8 cellular contexts compared by ENCODE assay signal in genomic region chr10:22713853-22714523, GRCh38. TPM values are rescaled to one million over a fixed set of nuclear protein-coding genes. Genes with fewer than 3 reads are reported as not detected.
DNase-seq lines count a peak whose midpoint lies in the region; ATAC-seq and TF ChIP-seq lines count a peak whose summit lies in the region.

No MANE protein-coding gene starts in this region.

- intact Hi-C loops in vagina (cut with DNase I): loop anchor here (2.0 kb wide), 1 partner anchor 93 kb away; no protein-coding TSS in a partner anchor

- peak overlapping the region; percentile 68 for H3K9ac ChIP-seq in neural cell (ENCODE audit: low read length)

- H3K27me3 ChIP-seq in neural cell (ENCODE audit: insufficient read depth, low read depth, low read length) (no peaks in the 10 kb centered on the region), vagina (no peaks in the 10 kb centered on the region)

- peak overlapping the region; percentile 84 for H3K27ac Mint-ChIP-seq in activated CD4-positive, alpha-beta T cell treated with anti-CD3 and anti-CD28 coated beads, Interleukin-2, amount 10 ng/mL, durations not matched to agents 7 days and 5 days

- ATAC-seq in GM21825 (IDR thresholded peaks at IDR 0.05; ENCODE audit: unreplicated experiment) (peak; percentile 24), esophagus mucosa (peak; percentile 24)

- TF ChIP-seq CTCF in LNCaP clone FGC (IDR thresholded peaks at IDR 0.05; ENCODE audit: control insufficient read depth, extremely low read depth, insufficient read depth) (no peak), neural cell (IDR thresholded peaks at IDR 0.05; ENCODE audit: poor library complexity, severe bottlenecking) (no peak), vagina (IDR thresholded peaks at IDR 0.05) (no peak)

- H3K4me3 Mint-ChIP-seq in activated CD4-positive, alpha-beta T cell treated with anti-CD3 and anti-CD28 coated beads, Interleukin-2, amount 10 ng/mL, durations not matched to agents 7 days and 5 days: peak overlapping the region; percentile 91

- no peak for TF ChIP-seq POLR2A in vagina (IDR thresholded peaks at IDR 0.05)

- H3K36me3 ChIP-seq in neural cell (ENCODE audit: insufficient read depth, low read length) (no peaks in the 10 kb centered on the region), vagina (no peaks in the 10 kb centered on the region)

- H3K36me3 Mint-ChIP-seq in activated CD4-positive, alpha-beta T cell treated with anti-CD3 and anti-CD28 coated beads, Interleukin-2, amount 10 ng/mL, durations not matched to agents 7 days and 5 days (ENCODE audit: low read depth): peaks cover 18% of the 10 kb centered on the region

- H3F3A ChIP-seq in neural cell (ENCODE audit: insufficient read depth, low read length, poor library complexity, severe bottlenecking): no peaks in the 10 kb centered on the region

- CTCF ChIA-PET in activated CD4-positive, alpha-beta T cell treated with anti-CD3 and anti-CD28 coated beads, Interleukin-2, amount 10 ng/mL, durations not matched to agents 7 days and 5 days (lab: Charles Lee): interaction anchor here (0.8 kb wide), 1 partner anchor 17 kb away, joined by 3 read pairs; no protein-coding TSS in a partner anchor

- TF ChIP-seq EP300 in neural cell (conservative IDR thresholded peaks at IDR 0.05; ENCODE audit: poor library complexity, severe bottlenecking): no peak

- H3K4me1 Mint-ChIP-seq in activated CD4-positive, alpha-beta T cell treated with anti-CD3 and anti-CD28 coated beads, Interleukin-2, amount 10 ng/mL, durations not matched to agents 7 days and 5 days: peaks cover 38% of the 10 kb centered on the region

- no peak overlapping the region for H3K27ac ChIP-seq in neural cell (ENCODE audit: low read length)
- peak overlapping the region; percentile 85 for H3K27ac ChIP-seq in vagina

- peaks cover 5% of the 10 kb centered on the region for H3K27me3 Mint-ChIP-seq in activated CD4-positive, alpha-beta T cell treated with anti-CD3 and anti-CD28 coated beads, Interleukin-2, amount 10 ng/mL, durations not matched to agents 7 days and 5 days

- peak overlapping the region; percentile 81 for H3K4me3 ChIP-seq in LNCaP clone FGC (ENCODE audit: low read depth, low read length)
- peak overlapping the region; percentile 95 for H3K4me3 ChIP-seq in neural cell (ENCODE audit: low read length)
- peak overlapping the region; percentile 96 to 98 for H3K4me3 ChIP-seq in vagina

- no peaks in the 10 kb centered on the region for H3K9me3 Mint-ChIP-seq in activated CD4-positive, alpha-beta T cell treated with anti-CD3 and anti-CD28 coated beads, Interleukin-2, amount 10 ng/mL, durations not matched to agents 7 days and 5 days

- no peaks in the 10 kb centered on the region for H3K9me2 ChIP-seq in neural cell (ENCODE audit: insufficient read depth, low read length)

- peaks cover 31% of the 10 kb centered on the region for H3K79me2 ChIP-seq in neural cell (replicated peaks; ENCODE audit: insufficient read depth, low read length)

- no peak overlapping the region for H3K4me2 ChIP-seq in neural cell (ENCODE audit: low read length)

- DNase-seq in D341Med (ENCODE audit: low spot score): peak; percentile 65
- no peak for DNase-seq in LNCaP clone FGC (ENCODE audit: low read depth)
- peak; percentile 35 for DNase-seq in activated CD4-positive, alpha-beta T cell treated with anti-CD3 and anti-CD28 coated beads, Interleukin-2, amount 10 ng/mL, durations not matched to agents 7 days and 5 days
- no peak for DNase-seq in vagina (ENCODE audit: extremely low spot score in 2 of 2)
- DNase-seq in COR-L47 (lab: John Stamatoyannopoulos, UW): no peak

- H3K9me3 ChIP-seq in neural cell (ENCODE audit: low read length) (no peaks in the 10 kb centered on the region), vagina (no peaks in the 10 kb centered on the region)

- no peaks in the 10 kb centered on the region for H4K20me1 ChIP-seq in neural cell (ENCODE audit: insufficient read depth)

- POLR2A ChIA-PET in activated CD4-positive, alpha-beta T cell treated with anti-CD3 and anti-CD28 coated beads, Interleukin-2, amount 10 ng/mL, durations not matched to agents 7 days and 5 days (lab: Charles Lee): no interaction called here

- H3K4me1 ChIP-seq in vagina: peaks cover 24% of the 10 kb centered on the region

- TF ChIP-seq RAD21 in neural cell (conservative IDR thresholded peaks at IDR 0.05): no peak

- H2AFZ ChIP-seq in neural cell (ENCODE audit: low read depth, low read length): peak overlapping the region; percentile 56

TF ChIP-seq in neural cell, 6 proteins besides CTCF, POLR2A, EP300 and RAD21:
- TF ChIP-seq SMC3 (conservative IDR thresholded peaks at IDR 0.05; ENCODE audit: poor library complexity) (no peak), MXI1 (conservative IDR thresholded peaks at IDR 0.05; ENCODE audit: poor library complexity, severe bottlenecking) (peak; percentile 26)
TF ChIP-seq in neural cell: peak in this region for 1.

RNA-seq across cellular contexts. Expression of gene PIP4K2A, which starts 0.4 kb away (rescaled TPM):
- 100 to 1,000 TPM; 161 to 163 TPM for total RNA-seq in activated CD4-positive, alpha-beta T cell treated with anti-CD3 and anti-CD28 coated beads, Interleukin-2, amount 10 ng/mL, durations not matched to agents 7 days and 5 days
- total RNA-seq in esophagus mucosa: 10.0 TPM
- 11.8 and 12.6 TPM in 2 replicates for polyA plus RNA-seq in neural cell
- polyA minus RNA-seq in neural cell: 32.2 and 43.8 TPM in 2 replicates
- total RNA-seq in vagina: 20.6 TPM

Comparison
In these comparisons a context has a peak if more than half of its experiments do, and no peak if none do; other contexts are left out.
1. DNase-seq: peak in D341Med (single experiment) and activated CD4-positive, alpha-beta T cell treated with anti-CD3 and anti-CD28 coated beads, Interleukin-2, amount 10 ng/mL, durations not matched to agents 7 days and 5 days (single experiment); none in LNCaP clone FGC (single experiment), vagina (0 of 2) and COR-L47 (single experiment).
2. Peak in every context shown above with its lines, with median percentiles within 50 percentile points of each other: H3K4me3 ChIP-seq.